1 cellular context compared by ENCODE assay signal in genomic region chr7:123558506-123558874, GRCh38.
TF ChIP-seq lines count a peak whose summit lies in the region.

No MANE protein-coding gene starts in this region.

TF ChIP-seq in A549, 52 proteins besides CTCF, POLR2A, EP300 and RAD21 (continued from another document):
- TF ChIP-seq REST (IDR thresholded peaks at IDR 0.05) (no peak), CBX8 (IDR thresholded peaks at IDR 0.05) (no peak), FOXS1 (CRISPR knock-in tag; IDR thresholded peaks at IDR 0.05) (no peak), RNF2 (IDR thresholded peaks at IDR 0.05; ENCODE audit: borderline replicate concordance, low read depth) (no peak), CHD4 (IDR thresholded peaks at IDR 0.05; ENCODE audit: borderline replicate concordance) (no peak), EHMT2 (IDR thresholded peaks at IDR 0.05; ENCODE audit: low read depth) (no peak), EHF (CRISPR knock-in tag; IDR thresholded peaks at IDR 0.05) (no peak), FOSL2 (IDR thresholded peaks at IDR 0.05) (no peak), FOSL2 (CRISPR knock-in tag; IDR thresholded peaks at IDR 0.05) (no peak), TP53 (CRISPR knock-in tag; IDR thresholded peaks at IDR 0.05) (no peak), ZFP36 (IDR thresholded peaks at IDR 0.05; ENCODE audit: borderline replicate concordance, partially characterized antibody) (no peak), NPAS2 (CRISPR knock-in tag; IDR thresholded peaks at IDR 0.05; ENCODE audit: borderline replicate concordance) (no peak), POLR2AphosphoS2 (conservative IDR thresholded peaks at IDR 0.05; ENCODE audit: low read length) (no peak), HES2 (IDR thresholded peaks at IDR 0.05) (no peak), ZSCAN20 (CRISPR knock-in tag; IDR thresholded peaks at IDR 0.05) (no peak), FOSB (CRISPR knock-in tag; IDR thresholded peaks at IDR 0.05) (no peak), ATOH8 (CRISPR knock-in tag; IDR thresholded peaks at IDR 0.05; ENCODE audit: low read depth) (no peak), SREBF2 (IDR thresholded peaks at IDR 0.05) (no peak), USF2 (IDR thresholded peaks at IDR 0.05) (no peak)
